In the genomic region with DNA sequence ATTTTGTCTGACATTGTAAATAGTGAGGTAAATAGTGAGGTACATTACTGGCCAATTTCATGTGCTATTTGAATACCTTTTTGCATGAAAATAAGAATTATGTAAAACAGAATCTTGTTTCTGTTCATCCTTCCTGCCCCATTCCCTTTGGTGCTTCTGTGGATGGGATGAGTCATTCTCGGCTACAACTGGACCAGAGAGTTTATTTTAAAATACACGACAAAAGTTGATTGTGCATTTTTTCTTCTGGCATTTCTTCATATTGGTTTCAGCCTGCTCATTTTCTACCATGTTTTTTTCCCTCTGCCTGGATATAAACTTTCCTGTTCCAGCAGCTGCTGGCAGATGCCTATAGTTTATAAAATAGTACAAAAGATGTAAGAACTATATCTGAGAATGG, we compare ENCODE assay signal across 29 cellular contexts.
"Had no signal": no experiment of that assay in that cellular context is flagged by ENCODE, and none has a peak within 500 bp of the region (broad histone marks: within the 10 kb centered on the region; RNA-seq: fewer than 3 reads in every experiment).

No MANE protein-coding gene starts in this region.

- H3K27ac ChIP-seq: ascending aorta, breast epithelium, cardiac muscle cell, coronary artery, dorsolateral prefrontal cortex, foreskin keratinocyte, gastrocnemius medialis, heart left ventricle, VCaP had no signal

- H3K27me3 ChIP-seq: ascending aorta, breast epithelium, cardiac muscle cell, gastrocnemius medialis, heart left ventricle had no signal

- H3K4me3 ChIP-seq: ascending aorta, breast epithelium, cardiac muscle cell, coronary artery, dorsolateral prefrontal cortex, gastrocnemius medialis, heart left ventricle had no signal

- H3K36me3 ChIP-seq: ascending aorta, breast epithelium, cardiac muscle cell, gastrocnemius medialis, heart left ventricle had no signal

- ATAC-seq: activated CD8-positive, alpha-beta memory T cell treated with anti-CD3 and anti-CD28 coated beads, Interleukin-2, amount 10 ng/mL, durations not matched to agents 7 days and 5 days; activated CD8-positive, alpha-beta T cell treated with anti-CD3 and anti-CD28 coated beads, Interleukin-2, amount 10 ng/mL, durations not matched to agents 7 days and 5 days; esophagus mucosa; foreskin keratinocyte; gastrocnemius medialis; heart left ventricle; WTC11 had no signal

- DNase-seq: activated CD4-positive, alpha-beta memory T cell treated with anti-CD3 and anti-CD28 coated beads for 36 hours; activated CD4-positive, alpha-beta T cell treated with anti-CD3 and anti-CD28 coated beads for 48 hours; activated CD4-positive, alpha-beta T cell treated with anti-CD3 and anti-CD28 coated beads, Interleukin-2, amount 50 U/mL, for 1 hour; activated CD8-positive, alpha-beta memory T cell treated with anti-CD3 and anti-CD28 coated beads, Interleukin-2, amount 10 ng/mL, durations not matched to agents 7 days and 5 days; activated CD8-positive, alpha-beta memory T cell treated with anti-CD3 and anti-CD28 coated beads, Interleukin-2, amount 50 U/mL, for 4 hours; activated CD8-positive, alpha-beta T cell treated with anti-CD3 and anti-CD28 coated beads, Interleukin-2, amount 10 ng/mL, durations not matched to agents 7 days and 5 days; activated effector memory CD4-positive, alpha-beta T cell treated with anti-CD3 and anti-CD28 coated beads, Interleukin-2, amount 50 U/mL, for 16 hours; activated naive CD4-positive, alpha-beta T cell treated with anti-CD3 and anti-CD28 coated beads for 36 hours; activated naive CD8-positive, alpha-beta T cell treated with anti-CD3 and anti-CD28 coated beads, Interleukin-2, amount 10 ng/mL, durations not matched to agents 7 days and 5 days; activated T-cell treated with anti-CD3 and anti-CD28 coated beads, Interleukin-2, amount 50 U/mL, for 1 hour; activated T-cell treated with anti-CD3 and anti-CD28 coated beads, Interleukin-2, amount 50 U/mL, for 48 hours; central memory CD4-positive, alpha-beta T cell; cerebellar nuclear complex; dorsolateral prefrontal cortex; effector memory CD4-positive, alpha-beta T cell; endodermal cell; foreskin keratinocyte; gastrocnemius medialis; glutamatergic neuron; heart left ventricle; hypothalamus; T-helper 2 cell had no signal

- H3K4me1 ChIP-seq: ascending aorta, breast epithelium, foreskin keratinocyte, gastrocnemius medialis, heart left ventricle had no signal
